Comparison of ENCODE assay signal across 16 cellular contexts in the genomic region with DNA sequence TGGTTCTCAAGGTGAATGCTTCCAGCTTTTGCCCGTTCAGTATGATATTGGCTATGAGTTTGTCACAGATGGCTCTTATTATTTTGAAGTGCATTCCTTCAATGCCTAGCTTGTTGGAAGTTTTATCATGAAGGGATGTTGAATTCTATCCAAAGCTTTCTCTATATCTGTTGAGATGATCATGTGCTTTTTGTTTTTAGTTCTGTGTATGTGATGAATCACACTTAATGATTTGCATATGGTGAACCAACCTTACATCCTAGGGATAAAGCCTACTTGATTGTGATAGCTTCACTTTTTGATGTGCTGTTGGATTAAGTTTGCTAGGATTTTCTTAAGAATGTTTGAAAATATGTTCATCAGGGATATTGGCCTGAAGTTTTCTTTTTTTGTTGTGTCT.
DNase-seq lines count a peak whose midpoint lies in the region; ATAC-seq and TF ChIP-seq lines count a peak whose summit lies in the region.
"Had no signal": no experiment of that assay in that cellular context is flagged by ENCODE, and none has a peak within 500 bp of the region (broad histone marks: within the 10 kb centered on the region; RNA-seq: fewer than 3 reads in every experiment).

No MANE protein-coding gene starts in this region.

- H3K4me1 Mint-ChIP-seq in activated naive CD8-positive, alpha-beta T cell treated with anti-CD3 and anti-CD28 coated beads for 36 hours, result no peaks in the 10 kb centered on the region

- WGBS in GM23248 (ENCODE audit: low coverage in 1 of 2, low lambda C conversion rate in 2 of 2, missing lambda C conversion rate in 2 of 2), 2 experiments, result 4 to 5% methylated on average over 1 of the region's 1 CpG

- no peak overlapping the region for H3K9ac ChIP-seq in GM23248

- H3K9me2 ChIP-seq in GM23248 (ENCODE audit: insufficient read depth), result no peaks in the 10 kb centered on the region

- no peaks in the 10 kb centered on the region for H3K9me3 Mint-ChIP-seq in activated naive CD8-positive, alpha-beta T cell treated with anti-CD3 and anti-CD28 coated beads for 36 hours

- H3K36me3 ChIP-seq in GM23248 (ENCODE audit: low read depth), result no peaks in the 10 kb centered on the region
- H3K36me3 ChIP-seq: SJSA1 had no signal

- H3K4me3 ChIP-seq in GM23248 (peak overlapping the region; percentile 23; the same call in 1 of the 2 replicates), fibroblast of the aortic adventitia (ENCODE audit: low read depth, low read length) (no peak overlapping the region)
- H3K4me3 ChIP-seq: SJSA1 had no signal

- H4K20me1 ChIP-seq in GM23248 (ENCODE audit: insufficient read depth), result no peaks in the 10 kb centered on the region

- H3K4me2 ChIP-seq in GM23248 (ENCODE audit: unreplicated experiment), result peak overlapping the region; percentile 57

- no peak overlapping the region for H3K27ac Mint-ChIP-seq in activated naive CD8-positive, alpha-beta T cell treated with anti-CD3 and anti-CD28 coated beads for 36 hours
- H3K27ac Mint-ChIP-seq: H9 had no signal

- DNase-seq in AG09319 (ENCODE audit: extremely low read depth, low read depth), result peak; percentile 63
- DNase-seq in GM23248, result peak; percentile 66
- peak; percentile 32 for DNase-seq in amniotic stem cell (lab: John Stamatoyannopoulos, UW)
- DNase-seq in fibroblast of the aortic adventitia (ENCODE audit: low read depth), result peak; percentile 83
- DNase-seq in NCI-H1105 (lab: John Stamatoyannopoulos, UW), result no peak
- DNase-seq in T1000 (lab: John Stamatoyannopoulos, UW), result no peak
- no peak for DNase-seq in activated naive CD8-positive, alpha-beta T cell treated with anti-CD3 and anti-CD28 coated beads for 36 hours
- DNase-seq: H9, NCI-H1105 treated with DMSO at 0.1 percent for 48 hours, NCI-H187, NCI-H226, NCI-H69, PC-3 had no signal

- no peaks in the 10 kb centered on the region for H3K27me3 Mint-ChIP-seq in activated naive CD8-positive, alpha-beta T cell treated with anti-CD3 and anti-CD28 coated beads for 36 hours

- H3K36me3 Mint-ChIP-seq in activated naive CD8-positive, alpha-beta T cell treated with anti-CD3 and anti-CD28 coated beads for 36 hours, result no peaks in the 10 kb centered on the region

- no peaks in the 10 kb centered on the region for H3K9me3 ChIP-seq in GM23248 (ENCODE audit: low read depth)
- H3K9me3 ChIP-seq: SJSA1 had no signal

- H3K4me1 ChIP-seq in GM23248 (ENCODE audit: insufficient read depth), result peaks cover 20% of the 10 kb centered on the region
- H3K4me1 ChIP-seq: SJSA1 had no signal

- no peak overlapping the region for H2AFZ ChIP-seq in GM23248

- in situ Hi-C loops in GM23248 (cut with MboI), result loop anchor here (10.0 kb wide), 3 partner anchors 58 to 418 kb away; no protein-coding TSS in a partner anchor

- H3K27ac ChIP-seq in GM23248, result no peak overlapping the region
- H3K27ac ChIP-seq: C4-2B, SJSA1 had no signal

- no peak for ATAC-seq in GM21526 (IDR thresholded peaks at IDR 0.05; ENCODE audit: low FRiP score, unreplicated experiment)
- ATAC-seq: PC-3 had no signal

- no peaks in the 10 kb centered on the region for H3K27me3 ChIP-seq in GM23248 (replicated peaks; ENCODE audit: insufficient read depth)
- H3K27me3 ChIP-seq: SJSA1 had no signal

- no peak for TF ChIP-seq CTCF in AG09319 (IDR thresholded peaks at IDR 0.05; ENCODE audit: low read depth, low read length)
- no peak for TF ChIP-seq CTCF in fibroblast of the aortic adventitia (IDR thresholded peaks at IDR 0.05; ENCODE audit: insufficient read depth, low read length)

- peaks cover 27% of the 10 kb centered on the region for H3F3A ChIP-seq in GM23248 (ENCODE audit: insufficient read depth)

- H3K79me2 ChIP-seq in GM23248 (ENCODE audit: insufficient read depth), result no peaks in the 10 kb centered on the region

- no peak overlapping the region for H3K4me3 Mint-ChIP-seq in activated naive CD8-positive, alpha-beta T cell treated with anti-CD3 and anti-CD28 coated beads for 36 hours
- H3K4me3 Mint-ChIP-seq: H9 had no signal

Comparison
In these comparisons a context has a peak if more than half of its experiments do, and no peak if none do; other contexts are left out.
1. DNase-seq: peak in AG09319 (single experiment), GM23248 (single experiment), amniotic stem cell (single experiment) and fibroblast of the aortic adventitia (single experiment); none in NCI-H1105 (single experiment), T1000 (single experiment) and activated naive CD8-positive, alpha-beta T cell treated with anti-CD3 and anti-CD28 coated beads for 36 hours (single experiment).